26 cellular contexts compared by ENCODE assay signal in the genomic region with DNA sequence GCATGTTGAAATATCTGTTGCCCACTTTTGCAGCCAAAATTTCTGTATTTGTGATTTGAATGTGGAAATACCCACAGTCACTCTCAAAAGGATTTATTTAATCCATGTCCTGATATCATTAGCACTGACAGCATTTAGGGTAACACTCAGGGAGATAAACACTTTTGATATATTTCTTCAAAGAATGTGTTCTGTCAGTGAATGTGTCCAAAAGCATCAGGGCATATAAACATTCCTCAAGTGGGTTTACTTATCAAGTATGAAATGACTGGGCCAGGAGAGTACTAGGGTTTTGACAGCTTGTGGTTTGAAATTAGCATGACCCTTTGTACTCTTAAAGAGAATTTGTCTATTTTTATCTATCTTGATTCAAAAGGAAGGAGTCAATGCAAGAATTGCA.
"Had no signal": no experiment of that assay in that cellular context is flagged by ENCODE, and none has a peak within 500 bp of the region (broad histone marks: within the 10 kb centered on the region; RNA-seq: fewer than 3 reads in every experiment).

No MANE protein-coding gene starts in this region.

- H3K4me3 Mint-ChIP-seq: endodermal cell; naive thymus-derived CD4-positive, alpha-beta T cell; nephron progenitor cell; stimulated activated naive B cell treated with anti-CD40 and anti-IgM and Interleukin-4, amounts not matched to agents 10 μg/mL and 1 μg/mL and 100 μg/mL, for 72 hours; stimulated activated naive CD8-positive, alpha-beta T cell treated with anti-CD3 and anti-CD28 coated beads, Interleukin-15, amount 100 ng/mL, for 72 hours had no signal

- H3K4me1 Mint-ChIP-seq: naive thymus-derived CD4-positive, alpha-beta T cell; nephron progenitor cell; stimulated activated naive B cell treated with anti-CD40 and anti-IgM and Interleukin-4, amounts not matched to agents 10 μg/mL and 1 μg/mL and 100 μg/mL, for 72 hours; stimulated activated naive CD8-positive, alpha-beta T cell treated with anti-CD3 and anti-CD28 coated beads, Interleukin-15, amount 100 ng/mL, for 72 hours had no signal

- H3K9me3 Mint-ChIP-seq: stimulated activated naive CD8-positive, alpha-beta T cell treated with anti-CD3 and anti-CD28 coated beads, Interleukin-15, amount 100 ng/mL, for 72 hours had no signal

- H3K36me3 ChIP-seq: heart left ventricle, neutrophil, ovary, right lobe of liver, spleen, tibial nerve, upper lobe of right lung had no signal

- H3K9me3 ChIP-seq: neutrophil, ovary, right lobe of liver, testis, upper lobe of right lung had no signal

- DNase-seq: caudate nucleus; effector CD4-positive, alpha-beta T cell; endodermal cell; erythroblast; foreskin melanocyte; heart left ventricle; hypothalamus; left colon; left ventricle myocardium superior; mesendoderm; naive thymus-derived CD4-positive, alpha-beta T cell; nephron progenitor cell; ovary; right lobe of liver; spleen; stimulated activated CD4-positive, alpha-beta T cell treated with anti-CD3 and anti-CD28 coated beads, Interleukin-15, amount 100 ng/mL, for 24 hours; stimulated activated CD4-positive, alpha-beta T cell treated with anti-CD3 and anti-CD28 coated beads, Interleukin-1b, Interleukin-23, amount 100 ng/mL, for 48 hours; stimulated activated CD4-positive, alpha-beta T cell treated with anti-CD3 and anti-CD28 coated beads, Interleukin-4, amount 100 ng/mL, for 4 hours; stimulated activated naive B cell treated with anti-CD40 and anti-IgM and Interleukin-4, amounts not matched to agents 10 μg/mL and 1 μg/mL and 100 μg/mL, for 72 hours; stimulated activated naive CD8-positive, alpha-beta T cell treated with anti-CD3 and anti-CD28 coated beads, Interleukin-15, amount 100 ng/mL, for 72 hours; testis; upper lobe of right lung had no signal

- H3K4me1 ChIP-seq: heart left ventricle, right lobe of liver, spleen, testis, upper lobe of right lung had no signal

- H3K27me3 Mint-ChIP-seq: naive thymus-derived CD4-positive, alpha-beta T cell; stimulated activated naive B cell treated with anti-CD40 and anti-IgM and Interleukin-4, amounts not matched to agents 10 μg/mL and 1 μg/mL and 100 μg/mL, for 72 hours; stimulated activated naive CD8-positive, alpha-beta T cell treated with anti-CD3 and anti-CD28 coated beads, Interleukin-15, amount 100 ng/mL, for 72 hours had no signal

- H3K36me3 Mint-ChIP-seq: naive thymus-derived CD4-positive, alpha-beta T cell; stimulated activated naive B cell treated with anti-CD40 and anti-IgM and Interleukin-4, amounts not matched to agents 10 μg/mL and 1 μg/mL and 100 μg/mL, for 72 hours had no signal

- H3K27ac Mint-ChIP-seq: endodermal cell; naive thymus-derived CD4-positive, alpha-beta T cell; nephron progenitor cell; stimulated activated naive B cell treated with anti-CD40 and anti-IgM and Interleukin-4, amounts not matched to agents 10 μg/mL and 1 μg/mL and 100 μg/mL, for 72 hours; stimulated activated naive CD8-positive, alpha-beta T cell treated with anti-CD3 and anti-CD28 coated beads, Interleukin-15, amount 100 ng/mL, for 72 hours had no signal

- H3K27me3 ChIP-seq: heart left ventricle, neutrophil, ovary, right lobe of liver, spleen, testis, tibial nerve, upper lobe of right lung had no signal

- H3K27ac ChIP-seq: coronary artery, heart left ventricle, neutrophil, ovary, right lobe of liver, spleen, testis, tibial nerve, upper lobe of right lung had no signal

- H3K4me3 ChIP-seq: coronary artery, heart left ventricle, lung, ovary, right lobe of liver, spleen, testis, tibial nerve, upper lobe of right lung had no signal

- ATAC-seq: heart left ventricle; left colon; left ventricle myocardium superior; naive thymus-derived CD4-positive, alpha-beta T cell; right lobe of liver; stimulated activated naive B cell treated with anti-CD40 and anti-IgM and Interleukin-4, amounts not matched to agents 10 μg/mL and 1 μg/mL and 100 μg/mL, for 72 hours; stimulated activated naive CD8-positive, alpha-beta T cell treated with anti-CD3 and anti-CD28 coated beads, Interleukin-15, amount 100 ng/mL, for 72 hours; upper lobe of right lung had no signal
